ENCODE assay signal across 9 cellular contexts in genomic region chr4:153530284-153530995, GRCh38.
DNase-seq lines count a peak whose midpoint lies in the region; ATAC-seq and TF ChIP-seq lines count a peak whose summit lies in the region.
"Had no signal": no experiment of that assay in that cellular context is flagged by ENCODE, and none has a peak within 500 bp of the region (broad histone marks: within the 10 kb centered on the region; RNA-seq: fewer than 3 reads in every experiment).

No MANE protein-coding gene starts in this region.

- no peaks in the 10 kb centered on the region for H3K9me3 Mint-ChIP-seq in activated CD4-positive, alpha-beta T cell treated with anti-CD3 and anti-CD28 coated beads for 36 hours (ENCODE audit: low read depth)
- H3K9me3 Mint-ChIP-seq in H9, result no peaks in the 10 kb centered on the region; a peak in 1 of 5 replicates

- no peak overlapping the region for H3K14ac ChIP-seq in trophoblast cell (ENCODE audit: low read length)
- no peak overlapping the region for H3K14ac ChIP-seq in H9 (ENCODE audit: insufficient read depth, low read length)

- H2AFZ ChIP-seq in trophoblast cell (ENCODE audit: insufficient read depth, low read length, poor library complexity), result no peak overlapping the region
- H2AFZ ChIP-seq in H9 (ENCODE audit: low read length), result no peak overlapping the region

- no peak overlapping the region for H3T11ph ChIP-seq in H9 (ENCODE audit: low read length)

- no peak overlapping the region for H3K4ac ChIP-seq in trophoblast cell (ENCODE audit: low read depth, low read length)
- no peak overlapping the region for H3K4ac ChIP-seq in H9 (ENCODE audit: low read depth, low read length)

- H3K4me3 ChIP-seq in GM06990 (replicated peaks; ENCODE audit: low read depth, low read length) (peak overlapping the region; percentile 13; the same call in 1 of the 2 replicates), colonic mucosa (no peak overlapping the region), trophoblast cell (ENCODE audit: low read depth, low read length) (no peak overlapping the region), adrenal gland (no peak overlapping the region)

- no peak overlapping the region for H4K5ac ChIP-seq in H9 (ENCODE audit: insufficient read length, low read depth, low read length)

- H3K4me1 ChIP-seq in colonic mucosa (no peaks in the 10 kb centered on the region), trophoblast cell (ENCODE audit: control insufficient read depth in 1 of 2, insufficient read depth in 2 of 2, low read length in 2 of 2) (no peaks in the 10 kb centered on the region), H9 (ENCODE audit: insufficient read depth, low read length) (peaks cover 6% of the 10 kb centered on the region), adrenal gland (replicated peaks in 1 of 2) (peaks cover 0 to 30% of the 10 kb centered on the region in 2 donors)

- no peaks in the 10 kb centered on the region for H3K27me3 ChIP-seq in GM06990 (replicated peaks; ENCODE audit: control insufficient read depth, insufficient read depth, low read length)
- H3K27me3 ChIP-seq in colonic mucosa, result no peaks in the 10 kb centered on the region
- H3K27me3 ChIP-seq in trophoblast cell (ENCODE audit: insufficient read depth, low read length), result no peaks in the 10 kb centered on the region
- no peaks in the 10 kb centered on the region for H3K27me3 ChIP-seq in H9 (ENCODE audit: insufficient read depth, low read length)
- no peaks in the 10 kb centered on the region for H3K27me3 ChIP-seq in adrenal gland

- H3K27ac ChIP-seq in colonic mucosa (no peak overlapping the region), trophoblast cell (ENCODE audit: low read depth, low read length) (no peak overlapping the region), H9 (ENCODE audit: insufficient read length, low read depth, low read length) (no peak overlapping the region), adrenal gland (peak overlapping the region in 1 of 5 donors; percentile 30)

- H2BK120ac ChIP-seq in trophoblast cell (ENCODE audit: insufficient read depth, low read length, poor library complexity), result no peak overlapping the region
- no peak overlapping the region for H2BK120ac ChIP-seq in H9 (ENCODE audit: low read depth, low read length, poor library complexity, severe bottlenecking)

- peaks cover 34% of the 10 kb centered on the region for H3K36me3 Mint-ChIP-seq in activated CD4-positive, alpha-beta T cell treated with anti-CD3 and anti-CD28 coated beads for 36 hours (ENCODE audit: low read depth)
- H3K36me3 Mint-ChIP-seq in H9 (ENCODE audit: insufficient read depth in 1 of 3, low read depth in 3 of 3), result peaks cover 4 to 11% (median 5%) of the 10 kb centered on the region in 3 experiments; a peak in 6 of 7 replicates

- in situ Hi-C loops in GM13977 (cut with MboI; ENCODE audit: low pct_unique_long_range_greater_than_20kb, low sequenced_read_pairs, unreplicated experiment), result no loop called here

- H3K23ac ChIP-seq in trophoblast cell (ENCODE audit: low read length) (no peak overlapping the region), H9 (ENCODE audit: insufficient read length, low read depth, low read length) (no peak overlapping the region)

- intact Hi-C loops in activated CD4-positive, alpha-beta T cell treated with anti-CD3 and anti-CD28 coated beads for 36 hours (cut with DNase I, micrococcal nuclease), result loop anchor here (1.0 to 2.0 kb wide), 2 partner anchors 8 to 42 kb away; no protein-coding TSS in a partner anchor
- intact Hi-C loops in colonic mucosa (cut with DNase I), result no loop called here
- intact Hi-C loops in adrenal gland (cut with DNase I), result no loop called here

- H4K20me1 ChIP-seq in H9 (ENCODE audit: control insufficient read depth, insufficient read depth, insufficient read length), result no peaks in the 10 kb centered on the region

- no peaks in the 10 kb centered on the region for H3K27me3 Mint-ChIP-seq in activated CD4-positive, alpha-beta T cell treated with anti-CD3 and anti-CD28 coated beads for 36 hours
- no peaks in the 10 kb centered on the region for H3K27me3 Mint-ChIP-seq in H9 (ENCODE audit: low read depth)

- CTCF ChIA-PET in activated CD4-positive, alpha-beta T cell treated with anti-CD3 and anti-CD28 coated beads for 36 hours (lab: Charles Lee), result interaction anchor here (0.6 to 3.5 kb wide), 16 partner anchors 9 to 97 kb away, joined by 3 to 31 read pairs (median 4); partner anchors contain the start of gene TMEM131L

- DNase-seq in GM06990 (ENCODE audit: extremely low read depth, insufficient read length) (no peak), colonic mucosa (peak; percentile 20), trophoblast cell (no peak), T-helper 9 cell (no peak), H9 (no peak), GM13977 (ENCODE audit: low spot score) (no peak), adrenal gland (no peak)
- peak; percentile 67 for DNase-seq in activated CD4-positive, alpha-beta T cell treated with anti-CD3 and anti-CD28 coated beads for 36 hours
- DNase-seq: RPMI8226 had no signal

- H3K4me1 Mint-ChIP-seq in activated CD4-positive, alpha-beta T cell treated with anti-CD3 and anti-CD28 coated beads for 36 hours, result peaks cover 93% of the 10 kb centered on the region
- H3K4me1 Mint-ChIP-seq in H9, result peaks cover 32 to 40% of the 10 kb centered on the region in 2 experiments

- H3K4me3 Mint-ChIP-seq in activated CD4-positive, alpha-beta T cell treated with anti-CD3 and anti-CD28 coated beads for 36 hours, result peak overlapping the region; percentile 57
- H3K4me3 Mint-ChIP-seq in H9, result no peak overlapping the region

- H3K56ac ChIP-seq in H9 (ENCODE audit: insufficient read length, low read depth, low read length), result no peak overlapping the region

- H4K91ac ChIP-seq in trophoblast cell (ENCODE audit: low read depth, low read length) (no peak overlapping the region), H9 (ENCODE audit: insufficient read length, low read depth, low read length) (no peak overlapping the region)

- no peaks in the 10 kb centered on the region for H3K79me1 ChIP-seq in trophoblast cell (ENCODE audit: low read length)
- H3K79me1 ChIP-seq in H9 (ENCODE audit: insufficient read depth, low read depth, low read length, poor library complexity, severe bottlenecking), result peaks cover 2% of the 10 kb centered on the region

- H3K4me2 ChIP-seq in trophoblast cell (ENCODE audit: low read length), result no peak overlapping the region
- H3K4me2 ChIP-seq in H9 (ENCODE audit: insufficient read depth, insufficient read length, low read length), result no peak overlapping the region

- WGBS in trophoblast cell (ENCODE audit: extremely low coverage, insufficient coverage, insufficient read length), result no CpG with 5 or more reads among the region's 8 CpGs
- WGBS in H9 (ENCODE audit: extremely low coverage, insufficient read length, low lambda C conversion rate), result no CpG with 5 or more reads among the region's 8 CpGs
- 66 to 73% (median 69%) methylated on average over 6 to 8 of the region's 8 CpGs for WGBS in adrenal gland, 4 donors

- H3K9ac ChIP-seq in colonic mucosa (ENCODE audit: low read depth in 2 of 2, low read length in 2 of 2) (no peak overlapping the region), trophoblast cell (ENCODE audit: low read length) (no peak overlapping the region), H9 (ENCODE audit: extremely low read depth, insufficient read length, low read length) (no peak overlapping the region)

- H3K79me2 ChIP-seq in trophoblast cell (ENCODE audit: control insufficient read depth, insufficient read depth, low read length, poor library complexity), result no peaks in the 10 kb centered on the region
- peaks cover 3% of the 10 kb centered on the region; the same call in 1 of the 2 replicates for H3K79me2 ChIP-seq in H9 (ENCODE audit: insufficient read depth, low read length)

- peaks cover 1% of the 10 kb centered on the region for H3K36me3 ChIP-seq in GM06990 (ENCODE audit: control insufficient read depth, insufficient read depth, low read length)
- no peaks in the 10 kb centered on the region for H3K36me3 ChIP-seq in colonic mucosa
- H3K36me3 ChIP-seq in trophoblast cell (ENCODE audit: control insufficient read depth in 1 of 2, insufficient read depth in 2 of 2, low read length in 2 of 2), result no peaks in the 10 kb centered on the region
- H3K36me3 ChIP-seq in adrenal gland (replicated peaks in 1 of 2), result no peaks in the 10 kb centered on the region

- H2BK5ac ChIP-seq in trophoblast cell (ENCODE audit: low read depth, low read length, poor library complexity) (no peak overlapping the region), H9 (ENCODE audit: insufficient read length, low read length) (no peak overlapping the region)

- H2BK20ac ChIP-seq in H9 (ENCODE audit: low read depth, low read length, poor library complexity, severe bottlenecking), result no peak overlapping the region

- TF ChIP-seq CTCF in GM06990 (IDR thresholded peaks at IDR 0.05; ENCODE audit: insufficient read depth, low read length, poor library complexity, severe bottlenecking), result no peak
- no peak for TF ChIP-seq CTCF in colonic mucosa (IDR thresholded peaks at IDR 0.05)
- TF ChIP-seq CTCF in H9 (conservative IDR thresholded peaks at IDR 0.05), result no peak
- no peak for TF ChIP-seq CTCF in GM13977 (IDR thresholded peaks at IDR 0.05; ENCODE audit: extremely low read depth, insufficient read depth, missing control alignments)
- no peak for TF ChIP-seq CTCF in adrenal gland (IDR thresholded peaks at IDR 0.05)

- TF ChIP-seq POLR2A in adrenal gland (IDR thresholded peaks at IDR 0.05), result no peak

- H4K8ac ChIP-seq in trophoblast cell (ENCODE audit: low read depth, low read length) (no peak overlapping the region), H9 (replicated peaks; ENCODE audit: insufficient read length, low read depth, low read length) (no peak overlapping the region)

- peak overlapping the region; percentile 7 for H4K12ac ChIP-seq in trophoblast cell (ENCODE audit: low read depth, low read length)

- ATAC-seq in activated CD4-positive, alpha-beta T cell treated with anti-CD3 and anti-CD28 coated beads for 36 hours, result peak; percentile 51

- H3K9me3 ChIP-seq in colonic mucosa, result no peaks in the 10 kb centered on the region
- no peaks in the 10 kb centered on the region for H3K9me3 ChIP-seq in trophoblast cell (ENCODE audit: insufficient read depth, low read depth, low read length)
- no peaks in the 10 kb centered on the region for H3K9me3 ChIP-seq in H9 (ENCODE audit: control insufficient read depth, low read depth, low read length)
- H3K9me3 ChIP-seq in adrenal gland (replicated peaks in 1 of 3), result no peaks in the 10 kb centered on the region

- H3K27ac Mint-ChIP-seq in activated CD4-positive, alpha-beta T cell treated with anti-CD3 and anti-CD28 coated beads for 36 hours, result peak overlapping the region; percentile 100
- H3K27ac Mint-ChIP-seq in H9, result peak overlapping the region in 1 of 3 experiments; percentile 39; a peak in 2 of 7 replicates

- POLR2A ChIA-PET in activated CD4-positive, alpha-beta T cell treated with anti-CD3 and anti-CD28 coated beads for 36 hours (lab: Charles Lee), result interaction anchor here (0.6 to 0.9 kb wide), 3 partner anchors 19 to 417 kb away, joined by 3 to 4 read pairs (median 4); no protein-coding TSS in a partner anchor

- no peak overlapping the region for H2AK5ac ChIP-seq in trophoblast cell (ENCODE audit: low read length)
- H2AK5ac ChIP-seq in H9 (ENCODE audit: insufficient read length, low read length), result no peak overlapping the region

- H3K23me2 ChIP-seq in H9 (ENCODE audit: insufficient read length, low read depth, low read length, poor library complexity, severe bottlenecking), result no peaks in the 10 kb centered on the region

- H3K18ac ChIP-seq in trophoblast cell (ENCODE audit: low read length), result no peak overlapping the region
- H3K18ac ChIP-seq in H9 (ENCODE audit: insufficient read length, low read depth, low read length), result no peak overlapping the region

- no peak overlapping the region for H2BK15ac ChIP-seq in H9 (ENCODE audit: low read depth, low read length)

- H2BK12ac ChIP-seq in trophoblast cell (ENCODE audit: low read length) (no peak overlapping the region), H9 (ENCODE audit: insufficient read length, low read depth, low read length) (no peak overlapping the region)

Comparison
In these comparisons a context has a peak if more than half of its experiments do, and no peak if none do; other contexts are left out.
1. DNase-seq: peak in activated CD4-positive, alpha-beta T cell treated with anti-CD3 and anti-CD28 coated beads for 36 hours (single experiment) and colonic mucosa (single experiment); none in GM06990 (single experiment), trophoblast cell (0 of 2), T-helper 9 cell (single experiment), H9 (single experiment), GM13977 (single experiment) and adrenal gland (0 of 7).
2. intact Hi-C loops: an anchor here in activated CD4-positive, alpha-beta T cell treated with anti-CD3 and anti-CD28 coated beads for 36 hours (1.0 to 2.0 kb wide); none called in colonic mucosa and adrenal gland.